Comparison of ENCODE assay signal across 2 cellular contexts in genomic region chr18:26806224-26806623, GRCh38.
TF ChIP-seq lines count a peak whose summit lies in the region.

No MANE protein-coding gene starts in this region.

TF ChIP-seq in GM23338, 12 proteins besides CTCF, POLR2A, EP300 and RAD21 (continued from another document):
- no peak for TF ChIP-seq ETS1 (IDR thresholded peaks at IDR 0.05)
- TF ChIP-seq CREB1 (CRISPR knock-in tag; IDR thresholded peaks at IDR 0.05; ENCODE audit: low read depth) = no peak
- no peak for TF ChIP-seq STAT1 (IDR thresholded peaks at IDR 0.05; ENCODE audit: unreplicated experiment)
- TF ChIP-seq ZNF331 (CRISPR knock-in tag; IDR thresholded peaks at IDR 0.05; ENCODE audit: low read depth) = no peak
- no peak for TF ChIP-seq ZNF462 (CRISPR knock-in tag; IDR thresholded peaks at IDR 0.05)
- TF ChIP-seq JUNB (IDR thresholded peaks at IDR 0.05; ENCODE audit: unreplicated experiment) = no peak
- TF ChIP-seq REST (IDR thresholded peaks at IDR 0.05; ENCODE audit: unreplicated experiment) = no peak
- TF ChIP-seq NANOG (IDR thresholded peaks at IDR 0.05; ENCODE audit: borderline replicate concordance) = no peak
- TF ChIP-seq POLR2AphosphoS5 (IDR thresholded peaks at IDR 0.05; ENCODE audit: low read depth) = no peak
- no peak for TF ChIP-seq ZNF114 (CRISPR knock-in tag; IDR thresholded peaks at IDR 0.05)
- TF ChIP-seq EZH2 (IDR thresholded peaks at IDR 0.05; ENCODE audit: low read depth, unreplicated experiment) = no peak

TF ChIP-seq in GM12878, 131 proteins besides CTCF, POLR2A, EP300 and RAD21 (continued from another document):
- TF ChIP-seq ZNF687 (IDR thresholded peaks at IDR 0.05) (no peak), ZNF217 (IDR thresholded peaks at IDR 0.05) (no peak), EED (IDR thresholded peaks at IDR 0.05; ENCODE audit: low read depth) (no peak), CHD1 (IDR thresholded peaks at IDR 0.05; ENCODE audit: low read depth, low read length) (no peak), NRF1 (conservative IDR thresholded peaks at IDR 0.05; ENCODE audit: low read depth, low read length) (no peak), MEF2A (IDR thresholded peaks at IDR 0.05; ENCODE audit: insufficient read depth, low read depth, low read length) (no peak)
